In genomic region chr1:205273551-205273982, GRCh38 we compare ENCODE assay signal across 8 cellular contexts. TPM values are rescaled to one million over a fixed set of nuclear protein-coding genes. Genes with fewer than 3 reads are reported as not detected.
DNase-seq lines count a peak whose midpoint lies in the region; ATAC-seq, FAIRE-seq and TF ChIP-seq lines count a peak whose summit lies in the region.

No MANE protein-coding gene starts in this region.

- H2AK5ac ChIP-seq in H1 (ENCODE audit: low read depth, low read length) (0 out of 2 replicates have a peak overlapping the region, but pooled peaks have one; percentile 3), mesendoderm (ENCODE audit: low read length) (no peak overlapping the region)

- no peaks in the 10 kb centered on the region for H3K9me3 ChIP-seq in HUES48 (ENCODE audit: control insufficient read depth, insufficient read depth, low read length)
- no peaks in the 10 kb centered on the region for H3K9me3 ChIP-seq in H1 (ENCODE audit: insufficient read depth in 2 of 2, low read depth in 1 of 2, low read length in 1 of 2)

- H3K18ac ChIP-seq in H1 (ENCODE audit: extremely low read depth, low read length) (peak overlapping the region; percentile 51; the same call in 1 of the 2 replicates), mesendoderm (ENCODE audit: low read length) (no peak overlapping the region)

- H4K8ac ChIP-seq in H1 (ENCODE audit: extremely low read depth, insufficient read depth, low read length) = no peak overlapping the region
- H4K8ac ChIP-seq in mesendoderm (ENCODE audit: low read depth, low read length) = no peak overlapping the region

- H3K79me2 ChIP-seq in H1 (ENCODE audit: control insufficient read depth in 1 of 2, insufficient read depth in 2 of 2, low read length in 2 of 2) (no peaks in the 10 kb centered on the region), mesendoderm (ENCODE audit: control insufficient read depth, insufficient read depth, low read length) (no peaks in the 10 kb centered on the region)

- no peak overlapping the region for H2AFZ ChIP-seq in H1 (ENCODE audit: low read length)

- ATAC-seq in GM18909 (IDR thresholded peaks at IDR 0.05; ENCODE audit: poor library complexity, unreplicated experiment) = peak; percentile 74

- H3K27me3 ChIP-seq in HUES48 (ENCODE audit: control insufficient read depth, insufficient read depth, low read length) (no peaks in the 10 kb centered on the region), H1 (replicated peaks in 1 of 4; ENCODE audit: control insufficient read depth in 3 of 4, extremely low read depth in 1 of 4, insufficient read depth in 3 of 4, low read length in 3 of 4) (no peaks in the 10 kb centered on the region), mesendoderm (ENCODE audit: insufficient read depth, low read length, poor library complexity) (no peaks in the 10 kb centered on the region)

- TF ChIP-seq RAD21 in H1 (IDR thresholded peaks at IDR 0.05 in 1 of 2, conservative IDR thresholded peaks at IDR 0.05 in 1 of 2; ENCODE audit: low read depth in 2 of 2, low read length in 2 of 2) = peak; percentile 99 to 100

- no peak for TF ChIP-seq POLR2A in H1 (IDR thresholded peaks at IDR 0.05; ENCODE audit: control extremely low read depth in 1 of 2, low read depth in 2 of 2, low read length in 2 of 2)

- peak; percentile 83 for DNase-seq in ACHN
- DNase-seq in NK-92 (lab: John Stamatoyannopoulos, UW; ENCODE audit: unreplicated experiment) = peak; percentile 16
- peak; percentile 93 for DNase-seq in activated CD8-positive, alpha-beta memory T cell treated with anti-CD3 and anti-CD28 coated beads for 24 hours
- peak; percentile 83 to 94 for DNase-seq in H1 (ENCODE audit: low read depth in 1 of 2, low spot score in 2 of 2)
- DNase-seq in mesendoderm = peak; percentile 90
- DNase-seq in stimulated activated CD8-positive, alpha-beta memory T cell treated with anti-CD3 and anti-CD28 coated beads, Interleukin-2, amount 100 ng/mL, for 1 hour (ENCODE audit: low read depth in 2 of 2) = peak; percentile 73 to 75

- peak overlapping the region; percentile 74; the same call in 1 of the 2 replicates for H2BK20ac ChIP-seq in H1 (ENCODE audit: low read length)

- peak overlapping the region; percentile 14 for H4K5ac ChIP-seq in H1 (ENCODE audit: insufficient read length, low read depth, low read length)
- H4K5ac ChIP-seq in mesendoderm (ENCODE audit: low read length) = no peak overlapping the region

- TF ChIP-seq CTCF in H1 (IDR thresholded peaks at IDR 0.05; ENCODE audit: control extremely low read depth in 1 of 3, insufficient read depth in 1 of 3, low read depth in 1 of 3, low read length in 3 of 3) = peak in 2 of 3 experiments; percentile 96 to 100; a peak in 3 of 4 replicates

- no peak overlapping the region for H3K4me3 ChIP-seq in HUES48 (ENCODE audit: low read depth, low read length)
- no peak overlapping the region for H3K4me3 ChIP-seq in H1 (ENCODE audit: extremely low read depth in 1 of 4, insufficient read depth in 2 of 4, low read depth in 3 of 4, low read length in 4 of 4)
- no peak overlapping the region for H3K4me3 ChIP-seq in mesendoderm (ENCODE audit: low read length)

- WGBS in H1 (ENCODE audit: extremely low coverage in 1 of 2, insufficient coverage in 1 of 2, insufficient read length in 1 of 2, insufficient replicate concordance in 2 of 2, low coverage in 1 of 2, low lambda C conversion rate in 2 of 2, missing lambda C conversion rate in 1 of 2), 2 experiments = 23% methylated on average over 7 of the region's 7 CpGs; no CpG with 5 or more reads in 1 of the 2 experiments
- no CpG with 5 or more reads among the region's 7 CpGs for WGBS in mesendoderm (ENCODE audit: extremely low coverage, insufficient coverage, low lambda C conversion rate)

- H3K36me3 ChIP-seq in HUES48 (ENCODE audit: control insufficient read depth, insufficient read depth, low read length) (peaks cover 7% of the 10 kb centered on the region), H1 (ENCODE audit: control insufficient read depth in 2 of 4, insufficient read depth in 4 of 4, low read length in 3 of 4) (peaks cover 0 to 7% (median 0%) of the 10 kb centered on the region in 4 experiments; a peak in 1 of 8 replicates), mesendoderm (ENCODE audit: control insufficient read depth, insufficient read depth, low read length) (no peaks in the 10 kb centered on the region)

- H2BK15ac ChIP-seq in H1 (ENCODE audit: low read length) (peak overlapping the region; percentile 88; the same call in 1 of the 2 replicates), mesendoderm (replicated peaks; ENCODE audit: low read depth) (no peak overlapping the region)

- H3K4ac ChIP-seq in H1 (replicated peaks; ENCODE audit: insufficient read length, low read depth, low read length) (no peak overlapping the region), mesendoderm (ENCODE audit: low read depth, low read length) (no peak overlapping the region)

- peak overlapping the region; percentile 99 for H2BK12ac ChIP-seq in H1 (ENCODE audit: low read depth, low read length)

- H3K27ac ChIP-seq in HUES48 (ENCODE audit: low read depth, low read length) (peak overlapping the region; percentile 65), H1 (ENCODE audit: low read depth, low read length) (0 out of 2 replicates have a peak overlapping the region, but pooled peaks have one; percentile 0), mesendoderm (ENCODE audit: low read depth, low read length) (no peak overlapping the region)

- no peak overlapping the region for H3K23ac ChIP-seq in H1 (ENCODE audit: insufficient read length)
- no peak overlapping the region for H3K23ac ChIP-seq in mesendoderm (ENCODE audit: low read length)

- H3K4me1 ChIP-seq in HUES48 (ENCODE audit: control insufficient read depth, insufficient read depth, low read length) (peaks cover 15% of the 10 kb centered on the region; the same call in 1 of the 2 replicates), H1 (replicated peaks in 1 of 4; ENCODE audit: control insufficient read depth in 3 of 4, insufficient read depth in 4 of 4, low read length in 3 of 4) (peaks cover 5 to 19% (median 11%) of the 10 kb centered on the region in 4 experiments; a peak in 6 of 7 replicates), mesendoderm (ENCODE audit: control insufficient read depth, low read depth, low read length) (no peaks in the 10 kb centered on the region)

- H3K4me2 ChIP-seq in H1 (ENCODE audit: insufficient read depth in 1 of 2, low read depth in 2 of 2, low read length in 2 of 2) (no peak overlapping the region), mesendoderm (ENCODE audit: low read length) (no peak overlapping the region)

- in situ Hi-C loops in ACHN (cut with HindIII; ENCODE audit: low pct_ligation_motif_present, low pct_unique_long_range_greater_than_20kb, low sequenced_read_pairs) = no loop called here

- peaks cover 0 to 2% of the 10 kb centered on the region in 2 experiments for H4K20me1 ChIP-seq in H1 (replicated peaks in 1 of 2; ENCODE audit: control insufficient read depth in 1 of 2, insufficient read depth in 2 of 2, low read length in 2 of 2)

- peak; percentile 96 for FAIRE-seq in H1 (lab: Jason Lieb, UNC)

- CTCF ChIA-PET in H1 (lab: Charles Lee; ENCODE audit: partially characterized antibody) = interaction anchor here (0.6 to 42.6 kb wide), 36 partner anchors 8 to 935 kb away, joined by 3 to 2424 read pairs (median 4); partner anchors contain the start of genes KLHDC8A, NUAK2, RBBP5 and TMCC2

- H3K23me2 ChIP-seq in H1 (ENCODE audit: low read depth, low read length) = no peaks in the 10 kb centered on the region

- H3K79me1 ChIP-seq in H1 (ENCODE audit: low read depth, low read length) = no peaks in the 10 kb centered on the region
- no peaks in the 10 kb centered on the region for H3K79me1 ChIP-seq in mesendoderm (ENCODE audit: low read length)

- H3K56ac ChIP-seq in H1 (replicated peaks; ENCODE audit: insufficient read length, low read depth, low read length) (no peak overlapping the region), mesendoderm (ENCODE audit: low read length) (no peak overlapping the region)

- no peak for TF ChIP-seq EP300 in H1 (IDR thresholded peaks at IDR 0.05; ENCODE audit: borderline replicate concordance in 1 of 2, low read depth in 2 of 2, low read length in 2 of 2)

- POLR2A ChIA-PET in H1 (lab: Charles Lee; ENCODE audit: partially characterized antibody) = interaction anchor here (0.7 to 7.4 kb wide), 12 partner anchors 9 to 78 kb away, joined by 3 to 85 read pairs (median 6); partner anchors contain the start of gene NUAK2

- H2BK5ac ChIP-seq in H1 (ENCODE audit: low read depth, low read length) = peak overlapping the region; percentile 93
- H2BK5ac ChIP-seq in mesendoderm (ENCODE audit: low read length) = no peak overlapping the region

- no peak overlapping the region for H3K14ac ChIP-seq in H1 (ENCODE audit: insufficient read length)

- peak overlapping the region; percentile 20 for H4K91ac ChIP-seq in H1 (replicated peaks; ENCODE audit: insufficient read length, low read length)

- H2BK120ac ChIP-seq in H1 (replicated peaks; ENCODE audit: low read depth, low read length) (peak overlapping the region; percentile 59), mesendoderm (ENCODE audit: low read depth, low read length) (no peak overlapping the region)

- H3K9ac ChIP-seq in HUES48 (ENCODE audit: low read depth, low read length) = no peak overlapping the region
- no peak overlapping the region for H3K9ac ChIP-seq in H1 (replicated peaks in 1 of 4; ENCODE audit: extremely low read depth in 1 of 4, low read depth in 3 of 4, low read length in 3 of 4)
- no peak overlapping the region for H3K9ac ChIP-seq in mesendoderm (ENCODE audit: low read length)

RNA-seq across cellular contexts. Expression of gene TMCC2, which starts 45.8 kb away (rescaled TPM):
- total RNA-seq in H1 (2021; fragmentation: NEBNext Ultra II Directional; extraction: Animal tissue kit (Norgen Biotek cat#: 25700)) = 6.7 and 7.2 TPM in 2 replicates
- polyA plus RNA-seq in H1 (2011; rRNA removed) = 6.8 and 9.7 TPM in 2 replicates
- 6.6 TPM for polyA plus RNA-seq in H1 (2011; cell fraction: cytosol; rRNA removed)
- 9.2 TPM for polyA plus RNA-seq in H1 (2011; cell fraction: nucleus; rRNA removed)
- 5.5 to 7.3 TPM (median 6.5 TPM) in 4 replicates for polyA plus RNA-seq in H1 (2012, experiment 1 of 2)
- polyA plus RNA-seq in H1 (2012, experiment 2 of 2) = 5.1 TPM
- polyA plus RNA-seq in H1 (2013, experiment 1 of 2) = 4.1 TPM
- polyA plus RNA-seq in H1 (2013, experiment 2 of 2) = 3.9 TPM
- polyA minus RNA-seq in H1 (2011; rRNA and poly(A)+ RNA removed) = 7.0 and 7.5 TPM in 2 replicates
- polyA minus RNA-seq in H1 (2011; cell fraction: cytosol; rRNA and poly(A)+ RNA removed) = 8.9 TPM
- 6.3 TPM for polyA minus RNA-seq in H1 (2011; cell fraction: nucleus; rRNA and poly(A)+ RNA removed)
- polyA plus RNA-seq in mesendoderm (2013, experiment 1 of 2) = 3.2 TPM
- polyA plus RNA-seq in mesendoderm (2013, experiment 2 of 2) = 3.2 TPM

RNA-seq across cellular contexts. Expression of gene NUAK2, which starts 48.0 kb away (rescaled TPM):
- 12.7 and 12.9 TPM in 2 replicates for total RNA-seq in H1 (2021; fragmentation: NEBNext Ultra II Directional; extraction: Animal tissue kit (Norgen Biotek cat#: 25700))
- 9.4 and 14.5 TPM in 2 replicates for polyA plus RNA-seq in H1 (2011; rRNA removed)
- polyA plus RNA-seq in H1 (2011; cell fraction: cytosol; rRNA removed) = 8.0 TPM
- 13.3 TPM for polyA plus RNA-seq in H1 (2011; cell fraction: nucleus; rRNA removed)
- polyA plus RNA-seq in H1 (2012, experiment 1 of 2) = 13.2 to 13.7 TPM (median 13.5 TPM) in 4 replicates
- 12.2 TPM for polyA plus RNA-seq in H1 (2012, experiment 2 of 2)
- 5.4 TPM for polyA plus RNA-seq in H1 (2013, experiment 1 of 2)
- polyA plus RNA-seq in H1 (2013, experiment 2 of 2) = 5.1 TPM
- 12.4 and 13.8 TPM in 2 replicates for polyA minus RNA-seq in H1 (2011; rRNA and poly(A)+ RNA removed)
- polyA minus RNA-seq in H1 (2011; cell fraction: cytosol; rRNA and poly(A)+ RNA removed) = 15.0 TPM
- 13.2 TPM for polyA minus RNA-seq in H1 (2011; cell fraction: nucleus; rRNA and poly(A)+ RNA removed)
- polyA plus RNA-seq in mesendoderm (2013, experiment 1 of 2) = 11.0 TPM
- polyA plus RNA-seq in mesendoderm (2013, experiment 2 of 2) = 11.3 TPM

Comparison
In these comparisons a context has a peak if more than half of its experiments do, and no peak if none do; other contexts are left out.
1. DNase-seq: peak in every context shown above with its lines; median percentile 93 in activated CD8-positive, alpha-beta memory T cell treated with anti-CD3 and anti-CD28 coated beads for 24 hours; 90 in mesendoderm; 88 in H1; 83 in ACHN; 74 in stimulated activated CD8-positive, alpha-beta memory T cell treated with anti-CD3 and anti-CD28 coated beads, Interleukin-2, amount 100 ng/mL, for 1 hour; 16 in NK-92.